Comparison of ENCODE assay signal across 14 cellular contexts in genomic region chr3:141959531-141959920, GRCh38.
DNase-seq lines count a peak whose midpoint lies in the region; ATAC-seq, FAIRE-seq and TF ChIP-seq lines count a peak whose summit lies in the region.
"Had no signal": no experiment of that assay in that cellular context is flagged by ENCODE, and none has a peak within 500 bp of the region (broad histone marks: within the 10 kb centered on the region; RNA-seq: fewer than 3 reads in every experiment).

No MANE protein-coding gene starts in this region.

- H4K20me1 ChIP-seq in osteoblast (ENCODE audit: insufficient read depth, low read length), result no peaks in the 10 kb centered on the region

- WGBS in right cardiac atrium, result 82% methylated on average over 4 of the region's 4 CpGs
- 91% methylated on average over 4 of the region's 4 CpGs for WGBS in esophagus muscularis mucosa
- 94 to 95% methylated on average over 4 of the region's 4 CpGs for WGBS in pancreas, 2 donors

- H2AFZ ChIP-seq in osteoblast (ENCODE audit: low read length), result no peak overlapping the region

- H3K36me3 ChIP-seq in left ventricle myocardium inferior (peaks cover 30% of the 10 kb centered on the region), esophagus muscularis mucosa (peaks cover 0 to 32% (median 14%) of the 10 kb centered on the region in 4 donors), osteoblast (ENCODE audit: insufficient read depth, low read length) (peaks cover 2% of the 10 kb centered on the region), uterus (no peaks in the 10 kb centered on the region), pancreas (peaks cover 0 to 4% (median 0%) of the 10 kb centered on the region in 3 donors)

- no peaks in the 10 kb centered on the region for H3K9me3 ChIP-seq in left ventricle myocardium inferior (replicated peaks)
- no peaks in the 10 kb centered on the region for H3K9me3 ChIP-seq in right cardiac atrium (ENCODE audit: control insufficient read depth, low read length)
- H3K9me3 ChIP-seq in esophagus muscularis mucosa, result no peaks in the 10 kb centered on the region
- H3K9me3 ChIP-seq in osteoblast (ENCODE audit: low read depth, low read length), result no peaks in the 10 kb centered on the region
- H3K9me3 ChIP-seq in uterus, result no peaks in the 10 kb centered on the region
- no peaks in the 10 kb centered on the region for H3K9me3 ChIP-seq in pancreas

- H3K79me2 ChIP-seq in osteoblast (ENCODE audit: insufficient read depth, low read length), result no peaks in the 10 kb centered on the region

- ATAC-seq in right cardiac atrium (no peak), pancreas (no peak)
- ATAC-seq: CD8-positive, alpha-beta T cell; GM12878 had no signal

- no peak for DNase-seq in left ventricle myocardium inferior
- no peak for DNase-seq in right cardiac atrium
- no peak for DNase-seq in esophagus muscularis mucosa (ENCODE audit: extremely low spot score)
- DNase-seq in osteoblast (ENCODE audit: insufficient read length, low spot score, missing footprints), result no peak
- no peak for DNase-seq in uterus
- no peak for DNase-seq in stimulated activated CD4-positive, alpha-beta T cell treated with anti-CD3 and anti-CD28 coated beads, Interleukin-4, amount 100 ng/mL, for 24 hours
- no peak for DNase-seq in pancreas
- DNase-seq in effector CD4-positive, alpha-beta T cell, result no peak
- DNase-seq: activated effector memory CD4-positive, alpha-beta T cell treated with anti-CD3 and anti-CD28 coated beads, Interleukin-2, amount 50 U/mL, for 16 hours; CD8-positive, alpha-beta T cell; H9; NCI-H1048; NCI-H345 had no signal

- H3K27ac ChIP-seq in left ventricle myocardium inferior (replicated peaks), result peak overlapping the region; percentile 60
- H3K27ac ChIP-seq in right cardiac atrium (ENCODE audit: low read length), result no peak overlapping the region
- peak overlapping the region; percentile 35 to 74 (median 66) for H3K27ac ChIP-seq in esophagus muscularis mucosa (replicated peaks in 1 of 4)
- peak overlapping the region; percentile 94 for H3K27ac ChIP-seq in osteoblast (ENCODE audit: low read depth, low read length)
- peak overlapping the region; percentile 71 to 73 for H3K27ac ChIP-seq in uterus
- H3K27ac ChIP-seq in pancreas, result no peak overlapping the region

- TF ChIP-seq EP300 in esophagus muscularis mucosa (IDR thresholded peaks at IDR 0.05), result no peak

- intact Hi-C loops in left ventricle myocardium inferior (cut with micrococcal nuclease) (no loop called here), right cardiac atrium (cut with DNase I) (no loop called here), esophagus muscularis mucosa (cut with DNase I) (no loop called here), uterus (cut with DNase I; ENCODE audit: low total_unique reads) (no loop called here), pancreas (cut with DNase I) (no loop called here)

- H3K4me1 ChIP-seq in left ventricle myocardium inferior, result peaks cover 5% of the 10 kb centered on the region
- H3K4me1 ChIP-seq in right cardiac atrium (ENCODE audit: control insufficient read depth, insufficient read depth, low read length), result no peaks in the 10 kb centered on the region
- H3K4me1 ChIP-seq in esophagus muscularis mucosa, result peaks cover 0 to 32% (median 27%) of the 10 kb centered on the region in 4 donors
- H3K4me1 ChIP-seq in osteoblast (ENCODE audit: insufficient read depth, low read length), result peaks cover 25% of the 10 kb centered on the region
- no peaks in the 10 kb centered on the region for H3K4me1 ChIP-seq in uterus
- H3K4me1 ChIP-seq in pancreas, result no peaks in the 10 kb centered on the region

- H3K27me3 ChIP-seq in left ventricle myocardium inferior (ENCODE audit: low read depth) (no peaks in the 10 kb centered on the region), right cardiac atrium (ENCODE audit: control insufficient read depth, insufficient read depth) (no peaks in the 10 kb centered on the region), esophagus muscularis mucosa (no peaks in the 10 kb centered on the region), osteoblast (ENCODE audit: insufficient read depth, low read length) (no peaks in the 10 kb centered on the region), uterus (no peaks in the 10 kb centered on the region), pancreas (no peaks in the 10 kb centered on the region)

- H3K4me3 ChIP-seq in left ventricle myocardium inferior, result no peak overlapping the region
- no peak overlapping the region for H3K4me3 ChIP-seq in right cardiac atrium (ENCODE audit: low read length)
- no peak overlapping the region for H3K4me3 ChIP-seq in esophagus muscularis mucosa
- no peak overlapping the region for H3K4me3 ChIP-seq in osteoblast (ENCODE audit: insufficient read depth, low read length)
- H3K4me3 ChIP-seq in uterus, result no peak overlapping the region
- H3K4me3 ChIP-seq in pancreas, result no peak overlapping the region
- H3K4me3 ChIP-seq: GM12878 had no signal

- TF ChIP-seq CTCF in left ventricle myocardium inferior (IDR thresholded peaks at IDR 0.05; ENCODE audit: borderline replicate concordance), result no peak
- TF ChIP-seq CTCF in esophagus muscularis mucosa (IDR thresholded peaks at IDR 0.05), result no peak
- TF ChIP-seq CTCF in osteoblast (IDR thresholded peaks at IDR 0.05; ENCODE audit: extremely low read depth, low read depth, low read length), result no peak
- no peak for TF ChIP-seq CTCF in uterus (IDR thresholded peaks at IDR 0.05)
- TF ChIP-seq CTCF in pancreas (IDR thresholded peaks at IDR 0.05), result no peak

- no peak for TF ChIP-seq POLR2A in esophagus muscularis mucosa (IDR thresholded peaks at IDR 0.05; ENCODE audit: low read depth)
- TF ChIP-seq POLR2A in uterus (IDR thresholded peaks at IDR 0.05), result no peak

- peak overlapping the region; percentile 70 for H3K4me2 ChIP-seq in osteoblast (ENCODE audit: insufficient read depth, low read length)

- no peak for FAIRE-seq in pancreas (lab: Jason Lieb, UNC)

Comparison
In these comparisons a context has a peak if more than half of its experiments do, and no peak if none do; other contexts are left out.
1. H3K27ac ChIP-seq: peak in left ventricle myocardium inferior (single experiment), esophagus muscularis mucosa (4 of 4), osteoblast (single experiment) and uterus (2 of 2); none in right cardiac atrium (single experiment) and pancreas (0 of 4).